1 cellular context compared by ENCODE assay signal in genomic region chr21:36718951-36719501, GRCh38.
TF ChIP-seq lines count a peak whose summit lies in the region.

No MANE protein-coding gene starts in this region.

TF ChIP-seq in GM12878, 131 proteins besides CTCF, POLR2A, EP300 and RAD21 (continued from another document):
- TF ChIP-seq ATF3 (IDR thresholded peaks at IDR 0.05; ENCODE audit: borderline replicate concordance, extremely low read depth, low read depth, low read length) (no peak), BHLHE40 (IDR thresholded peaks at IDR 0.05; ENCODE audit: borderline replicate concordance in 1 of 2, low read depth in 2 of 2, low read length in 1 of 2) (no peak), RBBP5 (conservative IDR thresholded peaks at IDR 0.05) (no peak), JUND (IDR thresholded peaks at IDR 0.05; ENCODE audit: low read depth, low read length) (no peak), DPF2 (IDR thresholded peaks at IDR 0.05) (no peak), CBFB (IDR thresholded peaks at IDR 0.05; ENCODE audit: low read depth) (no peak), ESRRA (IDR thresholded peaks at IDR 0.05; ENCODE audit: low read length) (no peak), BACH1 (IDR thresholded peaks at IDR 0.05; ENCODE audit: borderline replicate concordance) (no peak), ZBTB40 (IDR thresholded peaks at IDR 0.05; ENCODE audit: borderline replicate concordance) (no peak), EED (IDR thresholded peaks at IDR 0.05; ENCODE audit: low read depth) (no peak), ZNF217 (IDR thresholded peaks at IDR 0.05) (no peak)
